Comparison of ENCODE assay signal across 32 cellular contexts in the genomic region with DNA sequence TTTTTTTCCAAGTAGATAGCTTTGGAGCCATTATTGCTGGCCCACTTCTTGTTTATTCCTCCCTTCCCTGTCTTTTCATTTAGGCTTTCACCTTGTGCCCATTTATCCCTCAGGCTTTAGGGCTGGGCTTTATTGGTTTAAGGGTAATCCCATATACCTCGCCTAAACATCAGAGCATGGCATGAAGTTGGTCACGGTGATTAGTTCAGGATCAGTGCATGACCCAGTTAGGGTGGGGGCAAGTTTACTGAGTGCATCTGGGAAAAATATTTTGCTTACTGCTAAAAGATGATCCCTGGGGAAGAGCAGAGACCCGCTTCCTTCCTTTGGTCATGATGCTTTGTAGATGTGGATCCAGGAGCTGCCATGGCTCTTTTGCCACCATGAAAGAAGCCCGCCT.
"Had no signal": no experiment of that assay in that cellular context is flagged by ENCODE, and none has a peak within 500 bp of the region (broad histone marks: within the 10 kb centered on the region; RNA-seq: fewer than 3 reads in every experiment).

No MANE protein-coding gene starts in this region.

- DNase-seq: activated B cell treated with CpG ODN at 0.5 μM for 24 hours; activated CD4-positive, alpha-beta memory T cell treated with anti-CD3 and anti-CD28 coated beads for 36 hours; activated CD4-positive, alpha-beta T cell treated with anti-CD3 and anti-CD28 coated beads for 4 hours; activated CD4-positive, alpha-beta T cell treated with anti-CD3 and anti-CD28 coated beads, Interleukin-2, amount 10 ng/mL, durations not matched to agents 24 days and 14 days; activated CD4-positive, alpha-beta T cell treated with anti-CD3 and anti-CD28 coated beads, Interleukin-2, amount 50 U/mL, for 1 hour; activated CD4-positive, alpha-beta T cell treated with anti-CD3 and anti-CD28 coated beads, Interleukin-2, amount 50 U/mL, for 4 hours; activated CD4-positive, CD25-positive, alpha-beta regulatory T cell treated with anti-CD3 and anti-CD28 coated beads, Interleukin-2, amount 50 U/mL, for 72 hours; activated CD8-positive, alpha-beta memory T cell treated with anti-CD3 and anti-CD28 coated beads, Interleukin-2, amount 50 U/mL, for 4 hours; activated CD8-positive, alpha-beta T cell treated with anti-CD3 and anti-CD28 coated beads for 36 hours; activated gamma-delta T cell treated with Interleukin-2 at 50 U/mL for 16 hours; activated naive CD4-positive, alpha-beta T cell; activated naive CD4-positive, alpha-beta T cell treated with anti-CD3 and anti-CD28 coated beads for 36 hours; activated naive CD4-positive, alpha-beta T cell treated with anti-CD3 and anti-CD28 coated beads, Interleukin-2, amount 50 U/mL, for 16 hours; activated naive CD8-positive, alpha-beta T cell treated with anti-CD3 and anti-CD28 coated beads for 36 hours; activated T-cell treated with anti-CD3 and anti-CD28 coated beads for 4 hours; activated T-cell treated with anti-CD3 and anti-CD28 coated beads, Interleukin-2, amount 50 U/mL, for 1 hour; activated T-cell treated with anti-CD3 and anti-CD28 coated beads, Interleukin-2, amount 50 U/mL, for 4 hours; activated T-cell treated with anti-CD3 and anti-CD28 coated beads, Interleukin-2, amount 50 U/mL, for 72 hours; adrenal gland; amniotic stem cell; aorta; body of pancreas; brain microvascular endothelial cell; central memory CD4-positive, alpha-beta T cell; T-helper 2 cell; T-helper 9 cell had no signal

- H3K36me3 Mint-ChIP-seq: activated CD4-positive, alpha-beta memory T cell treated with anti-CD3 and anti-CD28 coated beads for 36 hours; activated naive CD4-positive, alpha-beta T cell treated with anti-CD3 and anti-CD28 coated beads, Interleukin-2, amount 50 U/mL, for 72 hours; activated naive CD8-positive, alpha-beta T cell treated with anti-CD3 and anti-CD28 coated beads for 36 hours had no signal

- H3K36me3 ChIP-seq: adrenal gland, brain microvascular endothelial cell, breast epithelium had no signal

- H3K4me3 ChIP-seq: adrenal gland, body of pancreas, breast epithelium had no signal

- H3K9me3 Mint-ChIP-seq: activated B cell treated with CpG ODN at 0.5 μM for 24 hours; activated CD4-positive, alpha-beta memory T cell treated with anti-CD3 and anti-CD28 coated beads for 36 hours; activated CD4-positive, alpha-beta T cell treated with anti-CD3 and anti-CD28 coated beads, Interleukin-2, amount 10 ng/mL, durations not matched to agents 24 days and 14 days; activated CD8-positive, alpha-beta T cell treated with anti-CD3 and anti-CD28 coated beads for 36 hours; activated naive CD4-positive, alpha-beta T cell treated with anti-CD3 and anti-CD28 coated beads for 36 hours; activated naive CD4-positive, alpha-beta T cell treated with anti-CD3 and anti-CD28 coated beads, Interleukin-2, amount 50 U/mL, for 72 hours; activated naive CD8-positive, alpha-beta T cell treated with anti-CD3 and anti-CD28 coated beads for 36 hours; activated T-cell treated with anti-CD3 and anti-CD28 coated beads, Interleukin-2, amount 50 U/mL, for 4 hours; activated T-cell treated with anti-CD3 and anti-CD28 coated beads, Interleukin-2, amount 50 U/mL, for 72 hours; activated T-helper 1 cell treated with anti-CD3 and anti-CD28 coated beads, Interleukin-12 subunit alpha, Interleukin-12 subunit beta, Interleukin-2, Interleukin-4 antibody, amounts not matched to agents 30 ng/mL and 10 ng/mL and 1 ng/mL, durations not matched to agents 14 hours and 24 hours and 36 hours; activated T-helper 17 cell treated with anti-CD3 and anti-CD28 coated beads, Interleukin-2, amount 50 U/mL, for 72 hours; T-helper 2 cell treated with Interferon-gamma antibody and Interleukin-4, amounts not matched to agents 5 μg/mL and 100 μg/mL, for 36 hours had no signal

- H3K27me3 ChIP-seq: adrenal gland, body of pancreas, brain microvascular endothelial cell, breast epithelium had no signal

- ATAC-seq: activated CD8-positive, alpha-beta T cell treated with anti-CD3 and anti-CD28 coated beads for 36 hours; activated naive CD4-positive, alpha-beta T cell treated with anti-CD3 and anti-CD28 coated beads, Interleukin-2, amount 50 U/mL, for 72 hours; activated T-cell treated with anti-CD3 and anti-CD28 coated beads, Interleukin-2, amount 50 U/mL, for 4 hours; activated T-cell treated with anti-CD3 and anti-CD28 coated beads, Interleukin-2, amount 50 U/mL, for 72 hours; activated T-helper 17 cell treated with anti-CD3 and anti-CD28 coated beads, Interleukin-2, amount 50 U/mL, for 72 hours; body of pancreas had no signal

- H3K27ac Mint-ChIP-seq: activated B cell treated with CpG ODN at 0.5 μM for 24 hours; activated CD4-positive, alpha-beta memory T cell treated with anti-CD3 and anti-CD28 coated beads for 36 hours; activated CD4-positive, alpha-beta T cell treated with anti-CD3 and anti-CD28 coated beads, Interleukin-2, amount 10 ng/mL, durations not matched to agents 24 days and 14 days; activated CD8-positive, alpha-beta T cell treated with anti-CD3 and anti-CD28 coated beads for 36 hours; activated naive CD4-positive, alpha-beta T cell treated with anti-CD3 and anti-CD28 coated beads for 36 hours; activated naive CD4-positive, alpha-beta T cell treated with anti-CD3 and anti-CD28 coated beads, Interleukin-2, amount 50 U/mL, for 72 hours; activated naive CD8-positive, alpha-beta T cell treated with anti-CD3 and anti-CD28 coated beads for 36 hours; activated T-cell treated with anti-CD3 and anti-CD28 coated beads, Interleukin-2, amount 50 U/mL, for 72 hours; activated T-helper 1 cell treated with anti-CD3 and anti-CD28 coated beads, Interleukin-12 subunit alpha, Interleukin-12 subunit beta, Interleukin-2, Interleukin-4 antibody, amounts not matched to agents 30 ng/mL and 10 ng/mL and 1 ng/mL, durations not matched to agents 14 hours and 24 hours and 36 hours; activated T-helper 17 cell treated with anti-CD3 and anti-CD28 coated beads, Interleukin-2, amount 50 U/mL, for 72 hours; T-helper 2 cell treated with Interferon-gamma antibody and Interleukin-4, amounts not matched to agents 5 μg/mL and 100 μg/mL, for 36 hours had no signal

- H3K4me3 Mint-ChIP-seq: activated B cell treated with CpG ODN at 0.5 μM for 24 hours; activated CD4-positive, alpha-beta memory T cell treated with anti-CD3 and anti-CD28 coated beads for 36 hours; activated CD4-positive, alpha-beta T cell treated with anti-CD3 and anti-CD28 coated beads, Interleukin-2, amount 10 ng/mL, durations not matched to agents 24 days and 14 days; activated CD8-positive, alpha-beta T cell treated with anti-CD3 and anti-CD28 coated beads for 36 hours; activated naive CD4-positive, alpha-beta T cell treated with anti-CD3 and anti-CD28 coated beads for 36 hours; activated naive CD8-positive, alpha-beta T cell treated with anti-CD3 and anti-CD28 coated beads for 36 hours; activated T-cell treated with anti-CD3 and anti-CD28 coated beads, Interleukin-2, amount 50 U/mL, for 4 hours; activated T-cell treated with anti-CD3 and anti-CD28 coated beads, Interleukin-2, amount 50 U/mL, for 72 hours; activated T-helper 1 cell treated with anti-CD3 and anti-CD28 coated beads, Interleukin-12 subunit alpha, Interleukin-12 subunit beta, Interleukin-2, Interleukin-4 antibody, amounts not matched to agents 30 ng/mL and 10 ng/mL and 1 ng/mL, durations not matched to agents 14 hours and 24 hours and 36 hours; activated T-helper 17 cell treated with anti-CD3 and anti-CD28 coated beads, Interleukin-2, amount 50 U/mL, for 72 hours; T-helper 2 cell treated with Interferon-gamma antibody and Interleukin-4, amounts not matched to agents 5 μg/mL and 100 μg/mL, for 36 hours had no signal

- H3K4me1 ChIP-seq: adrenal gland, body of pancreas, breast epithelium had no signal

- H3K27ac ChIP-seq: adrenal gland, body of pancreas, brain microvascular endothelial cell, breast epithelium, VCaP had no signal

- H3K9me3 ChIP-seq: adrenal gland, body of pancreas, breast epithelium had no signal

- H3K4me1 Mint-ChIP-seq: activated B cell treated with CpG ODN at 0.5 μM for 24 hours; activated CD4-positive, alpha-beta T cell treated with anti-CD3 and anti-CD28 coated beads, Interleukin-2, amount 10 ng/mL, durations not matched to agents 24 days and 14 days; activated naive CD8-positive, alpha-beta T cell treated with anti-CD3 and anti-CD28 coated beads for 36 hours; activated T-helper 17 cell treated with anti-CD3 and anti-CD28 coated beads, Interleukin-2, amount 50 U/mL, for 72 hours had no signal
